Comparison of ENCODE assay signal across 39 cellular contexts in the genomic region with DNA sequence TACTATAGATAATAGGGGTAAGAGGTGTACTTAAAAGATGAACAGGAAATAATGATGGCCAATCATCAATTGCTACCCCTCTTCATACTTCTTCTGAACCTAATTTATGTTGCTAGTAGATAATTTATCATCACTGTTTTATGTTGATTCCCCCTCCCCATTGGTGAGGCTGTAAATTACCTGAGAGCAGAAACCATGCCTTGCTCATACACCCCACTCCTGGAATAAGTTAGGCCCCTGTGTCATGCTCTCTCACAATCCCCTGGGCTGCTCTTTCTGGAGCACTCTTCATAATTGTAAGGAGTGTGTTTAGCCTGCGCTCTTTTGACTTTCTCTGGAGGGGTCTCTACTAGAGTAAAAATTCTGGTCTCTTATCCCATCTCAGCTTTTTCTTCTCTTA.
"Had no signal": no experiment of that assay in that cellular context is flagged by ENCODE, and none has a peak within 500 bp of the region (broad histone marks: within the 10 kb centered on the region; RNA-seq: fewer than 3 reads in every experiment).

No MANE protein-coding gene starts in this region.

- H3K36me3 ChIP-seq: adrenal gland, ascending aorta, brain microvascular endothelial cell, breast epithelium, cardiac muscle cell had no signal

- H3K27me3 Mint-ChIP-seq: activated naive CD4-positive, alpha-beta T cell treated with anti-CD3 and anti-CD28 coated beads, Interleukin-2, amount 10 ng/mL, durations not matched to agents 7 days and 5 days; activated naive CD4-positive, alpha-beta T cell treated with anti-CD3 and anti-CD28 coated beads, Interleukin-2, amount 50 U/mL, for 24 hours; activated naive CD8-positive, alpha-beta T cell; activated naive CD8-positive, alpha-beta T cell treated with anti-CD3 and anti-CD28 coated beads for 36 hours; activated naive CD8-positive, alpha-beta T cell treated with anti-CD3 and anti-CD28 coated beads, Interleukin-2, amount 50 U/mL, for 24 hours; activated T-cell treated with anti-CD3 and anti-CD28 coated beads, Interleukin-2, amount 50 U/mL, for 24 hours; activated T-helper 17 cell treated with anti-CD3 and anti-CD28 coated beads, Interleukin-2, amount 50 U/mL, for 72 hours; central memory CD8-positive, alpha-beta T cell had no signal

- H3K27ac ChIP-seq: adrenal gland, ascending aorta, body of pancreas, brain microvascular endothelial cell, breast epithelium, cardiac muscle cell had no signal

- H3K4me3 Mint-ChIP-seq: activated naive CD4-positive, alpha-beta T cell treated with anti-CD3 and anti-CD28 coated beads for 36 hours; activated naive CD4-positive, alpha-beta T cell treated with anti-CD3 and anti-CD28 coated beads, Interleukin-2, amount 10 ng/mL, durations not matched to agents 7 days and 5 days; activated naive CD4-positive, alpha-beta T cell treated with anti-CD3 and anti-CD28 coated beads, Interleukin-2, amount 50 U/mL, for 24 hours; activated naive CD8-positive, alpha-beta T cell; activated naive CD8-positive, alpha-beta T cell treated with anti-CD3 and anti-CD28 coated beads for 36 hours; activated naive CD8-positive, alpha-beta T cell treated with anti-CD3 and anti-CD28 coated beads, Interleukin-2, amount 10 ng/mL, durations not matched to agents 7 days and 5 days; activated naive CD8-positive, alpha-beta T cell treated with anti-CD3 and anti-CD28 coated beads, Interleukin-2, amount 50 U/mL, for 24 hours; activated T-cell treated with anti-CD3 and anti-CD28 coated beads, Interleukin-2, amount 50 U/mL, for 24 hours; activated T-cell treated with anti-CD3 and anti-CD28 coated beads, Interleukin-2, amount 50 U/mL, for 4 hours; activated T-cell treated with anti-CD3 and anti-CD28 coated beads, Interleukin-2, amount 50 U/mL, for 72 hours; activated T-helper 1 cell treated with anti-CD3 and anti-CD28 coated beads, Interleukin-12 subunit alpha, Interleukin-12 subunit beta, Interleukin-2, Interleukin-4 antibody, amounts not matched to agents 30 ng/mL and 10 ng/mL and 1 ng/mL, durations not matched to agents 14 hours and 24 hours and 36 hours; activated T-helper 17 cell treated with anti-CD3 and anti-CD28 coated beads, Interleukin-2, amount 50 U/mL, for 72 hours; brain; central memory CD8-positive, alpha-beta T cell had no signal

- H3K4me3 ChIP-seq: adrenal gland, ascending aorta, body of pancreas, breast epithelium, cardiac muscle cell had no signal

- H3K27me3 ChIP-seq: adrenal gland, ascending aorta, body of pancreas, brain microvascular endothelial cell, breast epithelium, cardiac muscle cell had no signal

- FAIRE-seq: astrocyte, bronchial epithelial cell had no signal

- ATAC-seq: activated naive CD4-positive, alpha-beta T cell treated with anti-CD3 and anti-CD28 coated beads, Interleukin-2, amount 50 U/mL, for 72 hours; activated naive CD8-positive, alpha-beta T cell treated with anti-CD3 and anti-CD28 coated beads, Interleukin-2, amount 50 U/mL, for 24 hours; activated T-cell treated with anti-CD3 and anti-CD28 coated beads, Interleukin-2, amount 50 U/mL, for 4 hours; activated T-cell treated with anti-CD3 and anti-CD28 coated beads, Interleukin-2, amount 50 U/mL, for 72 hours; activated T-helper 17 cell treated with anti-CD3 and anti-CD28 coated beads, Interleukin-2, amount 50 U/mL, for 72 hours; body of pancreas had no signal

- H3K9me3 Mint-ChIP-seq: activated naive CD8-positive, alpha-beta T cell treated with anti-CD3 and anti-CD28 coated beads, Interleukin-2, amount 10 ng/mL, durations not matched to agents 7 days and 5 days; activated T-cell treated with anti-CD3 and anti-CD28 coated beads, Interleukin-2, amount 50 U/mL, for 24 hours; activated T-helper 1 cell treated with anti-CD3 and anti-CD28 coated beads, Interleukin-12 subunit alpha, Interleukin-12 subunit beta, Interleukin-2, Interleukin-4 antibody, amounts not matched to agents 30 ng/mL and 10 ng/mL and 1 ng/mL, durations not matched to agents 14 hours and 24 hours and 36 hours; activated T-helper 17 cell treated with anti-CD3 and anti-CD28 coated beads, Interleukin-2, amount 50 U/mL, for 72 hours; activated T-helper 2 cell treated with anti-CD3 and anti-CD28 coated beads, Interferon-gamma antibody, Interleukin-2, Interleukin-4, amounts not matched to agents 10 μg/mL and 5 μg/mL and 100 μg/mL, durations not matched to agents 14 hours and 24 hours and 36 hours; central memory CD8-positive, alpha-beta T cell had no signal

- DNase-seq: activated effector memory CD4-positive, alpha-beta T cell treated with anti-CD3 and anti-CD28 coated beads, Interleukin-2, amount 50 U/mL, for 16 hours; activated effector memory CD4-positive, alpha-beta T cell treated with Interleukin-2 at 50 U/mL for 16 hours; activated gamma-delta T cell; activated gamma-delta T cell treated with Interleukin-2 at 50 U/mL for 16 hours; activated naive CD4-positive, alpha-beta T cell; activated naive CD4-positive, alpha-beta T cell treated with anti-CD3 and anti-CD28 coated beads for 36 hours; activated naive CD4-positive, alpha-beta T cell treated with anti-CD3 and anti-CD28 coated beads, Interleukin-2, amount 10 ng/mL, durations not matched to agents 7 days and 5 days; activated naive CD4-positive, alpha-beta T cell treated with anti-CD3 and anti-CD28 coated beads, Interleukin-2, amount 50 U/mL, for 16 hours; activated naive CD4-positive, alpha-beta T cell treated with Interleukin-2 at 50 U/mL for 16 hours; activated naive CD8-positive, alpha-beta T cell treated with anti-CD3 and anti-CD28 coated beads for 36 hours; activated naive CD8-positive, alpha-beta T cell treated with anti-CD3 and anti-CD28 coated beads, Interleukin-2, amount 10 ng/mL, durations not matched to agents 7 days and 5 days; activated naive CD8-positive, alpha-beta T cell treated with anti-CD3 and anti-CD28 coated beads, Interleukin-2, amount 50 U/mL, for 24 hours; activated T-cell treated with anti-CD3 and anti-CD28 coated beads, Interleukin-2, amount 50 U/mL, for 24 hours; activated T-cell treated with anti-CD3 and anti-CD28 coated beads, Interleukin-2, amount 50 U/mL, for 4 hours; activated T-cell treated with anti-CD3 and anti-CD28 coated beads, Interleukin-2, amount 50 U/mL, for 48 hours; activated T-cell treated with anti-CD3 and anti-CD28 coated beads, Interleukin-2, amount 50 U/mL, for 72 hours; adrenal gland; amniotic stem cell; amygdala; anterior cingulate cortex; aorta; body of pancreas; brain microvascular endothelial cell; caudate nucleus; central memory CD4-positive, alpha-beta T cell; cerebellar nuclear complex had no signal

- H3K27ac Mint-ChIP-seq: activated naive CD4-positive, alpha-beta T cell treated with anti-CD3 and anti-CD28 coated beads for 36 hours; activated naive CD4-positive, alpha-beta T cell treated with anti-CD3 and anti-CD28 coated beads, Interleukin-2, amount 10 ng/mL, durations not matched to agents 7 days and 5 days; activated naive CD4-positive, alpha-beta T cell treated with anti-CD3 and anti-CD28 coated beads, Interleukin-2, amount 50 U/mL, for 24 hours; activated naive CD4-positive, alpha-beta T cell treated with anti-CD3 and anti-CD28 coated beads, Interleukin-2, amount 50 U/mL, for 72 hours; activated naive CD8-positive, alpha-beta T cell; activated naive CD8-positive, alpha-beta T cell treated with anti-CD3 and anti-CD28 coated beads for 36 hours; activated naive CD8-positive, alpha-beta T cell treated with anti-CD3 and anti-CD28 coated beads, Interleukin-2, amount 10 ng/mL, durations not matched to agents 7 days and 5 days; activated naive CD8-positive, alpha-beta T cell treated with anti-CD3 and anti-CD28 coated beads, Interleukin-2, amount 50 U/mL, for 24 hours; activated T-cell treated with anti-CD3 and anti-CD28 coated beads, Interleukin-2, amount 50 U/mL, for 24 hours; activated T-cell treated with anti-CD3 and anti-CD28 coated beads, Interleukin-2, amount 50 U/mL, for 72 hours; activated T-helper 1 cell treated with anti-CD3 and anti-CD28 coated beads, Interleukin-12 subunit alpha, Interleukin-12 subunit beta, Interleukin-2, Interleukin-4 antibody, amounts not matched to agents 30 ng/mL and 10 ng/mL and 1 ng/mL, durations not matched to agents 14 hours and 24 hours and 36 hours; activated T-helper 17 cell treated with anti-CD3 and anti-CD28 coated beads, Interleukin-2, amount 50 U/mL, for 72 hours; activated T-helper 2 cell treated with anti-CD3 and anti-CD28 coated beads, Interferon-gamma antibody, Interleukin-2, Interleukin-4, amounts not matched to agents 10 μg/mL and 5 μg/mL and 100 μg/mL, durations not matched to agents 14 hours and 24 hours and 36 hours; brain had no signal

- H3K4me1 Mint-ChIP-seq: activated naive CD4-positive, alpha-beta T cell treated with anti-CD3 and anti-CD28 coated beads, Interleukin-2, amount 10 ng/mL, durations not matched to agents 7 days and 5 days; activated naive CD4-positive, alpha-beta T cell treated with anti-CD3 and anti-CD28 coated beads, Interleukin-2, amount 50 U/mL, for 24 hours; activated naive CD8-positive, alpha-beta T cell treated with anti-CD3 and anti-CD28 coated beads, Interleukin-2, amount 50 U/mL, for 24 hours; activated T-helper 17 cell treated with anti-CD3 and anti-CD28 coated beads, Interleukin-2, amount 50 U/mL, for 72 hours had no signal

- H3K4me1 ChIP-seq: adrenal gland, ascending aorta, body of pancreas, breast epithelium had no signal

- H3K9me3 ChIP-seq: adrenal gland, ascending aorta, body of pancreas, breast epithelium had no signal
